ENCODE assay signal across 8 cellular contexts in the genomic region with DNA sequence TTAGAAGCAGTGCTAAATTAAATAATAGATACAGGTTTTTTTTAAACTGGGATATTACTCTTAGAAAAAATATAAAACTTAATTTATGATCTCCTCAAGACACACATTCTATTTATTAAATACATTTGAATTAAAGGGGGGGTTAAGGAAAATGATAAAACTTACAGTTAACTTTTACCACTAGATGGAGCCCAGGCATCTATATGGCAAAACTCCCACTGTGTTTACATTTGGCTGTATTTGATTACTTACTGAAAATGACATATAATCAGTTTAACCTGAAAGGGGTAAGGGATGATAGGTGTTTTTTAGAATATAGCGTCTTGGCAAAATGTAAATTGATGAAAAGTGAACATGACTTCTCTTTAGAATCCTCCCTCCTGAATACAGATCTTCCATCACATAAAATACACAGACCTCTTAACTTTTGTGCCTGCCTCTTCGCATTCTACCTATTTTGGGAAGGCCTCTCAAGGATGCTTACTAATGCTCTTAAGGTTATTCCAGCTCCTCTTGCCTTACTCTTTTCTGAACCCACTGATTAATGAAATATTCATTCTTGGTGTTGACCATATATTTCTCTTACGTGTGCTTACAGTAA.
A peak's percentile ranks its signal among the peaks of the same experiment; 100 is the strongest.
DNase-seq lines count a peak whose midpoint lies in the region; ATAC-seq and TF ChIP-seq lines count a peak whose summit lies in the region.

No MANE protein-coding gene starts in this region.

- in situ Hi-C loops in astrocyte of the cerebellum (cut with HindIII; ENCODE audit: low sequenced_read_pairs), result loop anchor here (25.0 kb wide), 1 partner anchor 386 kb away; no protein-coding TSS in a partner anchor

- TF ChIP-seq CTCF in astrocyte of the cerebellum (IDR thresholded peaks at IDR 0.05; ENCODE audit: low read depth, low read length, missing control alignments) (peak; percentile 55), coronary artery (IDR thresholded peaks at IDR 0.05) (no peak)

- no peak overlapping the region for H3K4me3 ChIP-seq in astrocyte of the cerebellum (ENCODE audit: low read depth, low read length)
- H3K4me3 ChIP-seq in coronary artery, result no peak overlapping the region

- peak; percentile 28 for DNase-seq in GM03348 (ENCODE audit: low spot score)
- DNase-seq in NCI-H1092 treated with DMSO at 0.1 percent for 48 hours (lab: John Stamatoyannopoulos, UW), result peak; percentile 76
- DNase-seq in astrocyte of the cerebellum (ENCODE audit: low read depth), result peak; percentile 18
- DNase-seq in lung microvascular endothelial cell (ENCODE audit: low read depth in 2 of 2), result peak; percentile 57 to 67
- DNase-seq in foreskin melanocyte, result no peak
- no peak for DNase-seq in coronary artery (ENCODE audit: low spot score)

- no peak overlapping the region for H3K27ac ChIP-seq in coronary artery

- ATAC-seq in GM18520 (IDR thresholded peaks at IDR 0.05; ENCODE audit: unreplicated experiment), result no peak
- no peak for ATAC-seq in GM18517 (IDR thresholded peaks at IDR 0.05; ENCODE audit: unreplicated experiment)

Comparison
In these comparisons a context has a peak if more than half of its experiments do, and no peak if none do; other contexts are left out.
1. DNase-seq: peak in GM03348 (single experiment), NCI-H1092 treated with DMSO at 0.1 percent for 48 hours (single experiment), astrocyte of the cerebellum (single experiment) and lung microvascular endothelial cell (2 of 2); none in foreskin melanocyte (single experiment) and coronary artery (single experiment).